1 cellular context compared by ENCODE assay signal in genomic region chr2:27407798-27408491, GRCh38.
TF ChIP-seq lines count a peak whose summit lies in the region.

No MANE protein-coding gene starts in this region.

TF ChIP-seq in K562, 482 proteins besides CTCF, POLR2A, EP300 and RAD21 (continued from another document):
- no peak for TF ChIP-seq UBTF (IDR thresholded peaks at IDR 0.05; ENCODE audit: borderline replicate concordance in 1 of 2, low read depth in 2 of 2, low read length in 2 of 2)
- no peak for TF ChIP-seq ZBTB5 (IDR thresholded peaks at IDR 0.05)
- no peak for TF ChIP-seq NCOA2 (IDR thresholded peaks at IDR 0.05; ENCODE audit: partially characterized antibody in 2 of 2)
- no peak for TF ChIP-seq E2F3 (CRISPR knock-in tag; IDR thresholded peaks at IDR 0.05)
- TF ChIP-seq TRIM28 (IDR thresholded peaks at IDR 0.05): no peak
- peak; percentile 52 for TF ChIP-seq BRD9 (IDR thresholded peaks at IDR 0.05; ENCODE audit: low read depth, partially characterized antibody)
- no peak for TF ChIP-seq ZNF174 (CRISPR knock-in tag; IDR thresholded peaks at IDR 0.05)
- no peak for TF ChIP-seq SRF (CRISPR knock-in tag; IDR thresholded peaks at IDR 0.05)
- TF ChIP-seq TAF7 (tag; IDR thresholded peaks at IDR 0.05): no peak
- TF ChIP-seq TFE3 (CRISPR knock-in tag; IDR thresholded peaks at IDR 0.05): no peak
- TF ChIP-seq CSDE1 (IDR thresholded peaks at IDR 0.05): no peak
- TF ChIP-seq ZC3H11A (IDR thresholded peaks at IDR 0.05; ENCODE audit: low read depth, low read length): no peak
